In genomic region chr5:168005093-168005492, GRCh38 we compare ENCODE assay signal across 24 cellular contexts.
A peak's percentile ranks its signal among the peaks of the same experiment; 100 is the strongest.
DNase-seq lines count a peak whose midpoint lies in the region; ATAC-seq, FAIRE-seq and TF ChIP-seq lines count a peak whose summit lies in the region.
"Had no signal": no experiment of that assay in that cellular context is flagged by ENCODE, and none has a peak within 500 bp of the region (broad histone marks: within the 10 kb centered on the region; RNA-seq: fewer than 3 reads in every experiment).

No MANE protein-coding gene starts in this region.

- TF ChIP-seq POLR2A in stomach (IDR thresholded peaks at IDR 0.05): no peak

- H3K27me3 ChIP-seq in foreskin keratinocyte (no peaks in the 10 kb centered on the region), hepatocyte (no peaks in the 10 kb centered on the region), pancreas (no peaks in the 10 kb centered on the region), stomach (no peaks in the 10 kb centered on the region)

- no peak overlapping the region for H3K4me2 ChIP-seq in hepatocyte
- H3K4me2 ChIP-seq: KMS-11, PC-9 had no signal

- no peaks in the 10 kb centered on the region for H4K20me1 ChIP-seq in hepatocyte (ENCODE audit: insufficient read depth, poor library complexity, severe bottlenecking)

- H2AFZ ChIP-seq in hepatocyte: no peak overlapping the region
- H2AFZ ChIP-seq: PC-9 had no signal

- H3K9me2 ChIP-seq in hepatocyte (replicated peaks; ENCODE audit: insufficient read depth): no peaks in the 10 kb centered on the region

- no peak for FAIRE-seq in pancreas (lab: Jason Lieb, UNC)
- FAIRE-seq: A204.1, GM12891, H1 had no signal

- H3K36me3 ChIP-seq in hepatocyte (replicated peaks; ENCODE audit: insufficient read depth, low read depth): no peaks in the 10 kb centered on the region
- H3K36me3 ChIP-seq in pancreas: no peaks in the 10 kb centered on the region
- H3K36me3 ChIP-seq in stomach: no peaks in the 10 kb centered on the region

- H3K4me3 ChIP-seq in AG10803 (ENCODE audit: low read length) (no peak overlapping the region), hepatocyte (no peak overlapping the region), pancreas (no peak overlapping the region), stomach (no peak overlapping the region)
- H3K4me3 ChIP-seq: PC-9, SK-N-MC had no signal

- WGBS in hepatocyte (ENCODE audit: low lambda C conversion rate, missing lambda C conversion rate): 88% methylated on average over 6 of the region's 6 CpGs
- 59 to 69% methylated on average over 6 of the region's 6 CpGs for WGBS in pancreas, 2 donors
- WGBS in stomach, 5 donors: 61 to 79% (median 64%) methylated on average over 6 of the region's 6 CpGs

- TF ChIP-seq EP300 in stomach (IDR thresholded peaks at IDR 0.05): no peak

- H3K27ac ChIP-seq in foreskin keratinocyte: peak overlapping the region; percentile 9
- no peak overlapping the region for H3K27ac ChIP-seq in hepatocyte
- H3K27ac ChIP-seq in pancreas: no peak overlapping the region
- no peak overlapping the region for H3K27ac ChIP-seq in stomach
- H3K27ac ChIP-seq: C4-2B, KMS-11, PC-9, SK-N-MC had no signal

- H3K79me2 ChIP-seq in hepatocyte: no peaks in the 10 kb centered on the region

- H3K9me3 ChIP-seq in hepatocyte (ENCODE audit: low read depth): no peaks in the 10 kb centered on the region
- H3K9me3 ChIP-seq in pancreas: no peaks in the 10 kb centered on the region
- peaks cover 0 to 3% (median 0%) of the 10 kb centered on the region in 4 donors for H3K9me3 ChIP-seq in stomach
- H3K9me3 ChIP-seq: Caco-2 had no signal

- TF ChIP-seq CTCF in AG10803 (conservative IDR thresholded peaks at IDR 0.05; ENCODE audit: low read length) (no peak), foreskin keratinocyte (conservative IDR thresholded peaks at IDR 0.05) (no peak), hepatocyte (IDR thresholded peaks at IDR 0.05; ENCODE audit: poor library complexity) (no peak), pancreas (IDR thresholded peaks at IDR 0.05) (no peak), stomach (IDR thresholded peaks at IDR 0.05) (no peak)

- DNase-seq in AG10803 (ENCODE audit: low read depth) (peak; percentile 35), NCI-H69 (lab: John Stamatoyannopoulos, UW) (peak; percentile 55), astrocyte of the hippocampus (ENCODE audit: low read depth, low spot score) (peak; percentile 21), foreskin keratinocyte (peak; percentile 27 to 55), hepatocyte (ENCODE audit: low spot score) (no peak), pancreas (no peak), stomach (no peak), germinal center (ENCODE audit: low spot score) (no peak)
- DNase-seq: Caco-2; CD8-positive, alpha-beta T cell; GF-D8; HCEC 1CT; MM.1S; NCI-H2029; NCI-H446 treated with DMSO at 0.1 percent for 48 hours; NCI-H526; PC-9; SHP77 had no signal

- intact Hi-C loops in pancreas (cut with DNase I) (no loop called here), stomach (cut with DNase I; ENCODE audit: low total_unique reads) (no loop called here)

- H3K4me1 ChIP-seq in foreskin keratinocyte (peaks cover 8% of the 10 kb centered on the region), hepatocyte (ENCODE audit: insufficient read depth) (peaks cover 2% of the 10 kb centered on the region), pancreas (no peaks in the 10 kb centered on the region), stomach (peaks cover 0 to 4% (median 0%) of the 10 kb centered on the region in 4 donors)
- H3K4me1 ChIP-seq: Caco-2 had no signal

- ATAC-seq in foreskin keratinocyte (peak; percentile 58), pancreas (no peak)
- ATAC-seq: CD8-positive, alpha-beta T cell had no signal

Comparison
In these comparisons a context has a peak if more than half of its experiments do, and no peak if none do; other contexts are left out.
1. DNase-seq: peak in AG10803 (single experiment), NCI-H69 (single experiment), astrocyte of the hippocampus (single experiment) and foreskin keratinocyte (2 of 2); none in hepatocyte (single experiment), pancreas (0 of 6), stomach (single experiment) and germinal center (single experiment).